17 cellular contexts compared by ENCODE assay signal in the genomic region with DNA sequence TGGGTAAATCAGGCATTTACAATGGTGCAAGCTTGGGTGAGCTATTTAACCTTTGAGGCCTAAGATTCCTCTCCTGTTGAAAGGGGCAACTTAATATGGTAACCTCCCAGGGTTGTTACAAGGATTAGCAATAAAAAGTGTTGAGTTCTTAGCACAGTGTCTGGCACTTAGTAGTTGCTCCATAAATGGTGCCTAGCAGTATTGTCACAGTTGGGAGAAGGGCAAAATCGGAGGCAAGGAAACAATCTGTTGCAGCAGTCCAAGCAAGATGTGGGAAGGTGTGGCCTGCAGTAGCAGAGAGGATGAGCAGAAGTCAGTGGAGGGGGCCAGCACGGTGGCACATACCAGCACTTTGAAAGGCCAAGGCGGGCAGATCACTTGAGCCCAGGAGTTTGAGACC. TPM values are rescaled to one million over a fixed set of nuclear protein-coding genes. Genes with fewer than 3 reads are reported as not detected.
DNase-seq lines count a peak whose midpoint lies in the region; ATAC-seq, FAIRE-seq and TF ChIP-seq lines count a peak whose summit lies in the region.
"Had no signal": no experiment of that assay in that cellular context is flagged by ENCODE, and none has a peak within 500 bp of the region (broad histone marks: within the 10 kb centered on the region; RNA-seq: fewer than 3 reads in every experiment).

No MANE protein-coding gene starts in this region.

- CTCF ChIA-PET in Caco-2 (lab: Charles Lee) = interaction anchor here (1.4 to 2.4 kb wide), 2 partner anchors 18 to 22 kb away, joined by 4 to 6 read pairs; a partner anchor contains a TSS

- BruUV-seq in Caco-2 (replicated peaks; lab: Mats Ljungman, UMichigan) = no TSS peak

- H3K36me3 ChIP-seq in CD4-positive, CD25-positive, alpha-beta regulatory T cell (ENCODE audit: control insufficient read depth, insufficient read depth, low read length) = no peaks in the 10 kb centered on the region
- H3K36me3 ChIP-seq in Caco-2 (ENCODE audit: control insufficient read depth, insufficient read depth, low read length) = no peaks in the 10 kb centered on the region
- H3K36me3 ChIP-seq: tibial nerve had no signal

- no peak for TF ChIP-seq CTCF in Caco-2 (IDR thresholded peaks at IDR 0.05; ENCODE audit: insufficient read depth in 1 of 2, low read depth in 1 of 2, low read length in 1 of 2, severe bottlenecking in 1 of 2, unreplicated experiment in 1 of 2)

- H3K27ac ChIP-seq in CD4-positive, CD25-positive, alpha-beta regulatory T cell (ENCODE audit: insufficient read depth, low read length, poor library complexity, severe bottlenecking) = no peak overlapping the region

- peak overlapping the region; percentile 39 to 86 (median 82) for H3K4me3 Mint-ChIP-seq in CD4-positive, CD25-positive, alpha-beta regulatory T cell
- H3K4me3 Mint-ChIP-seq in Caco-2 (ENCODE audit: unreplicated experiment) = peak overlapping the region; percentile 15
- H3K4me3 Mint-ChIP-seq in memory B cell = peak overlapping the region; percentile 25

- H3K4me1 Mint-ChIP-seq in CD4-positive, CD25-positive, alpha-beta regulatory T cell = peaks cover 0 to 20% (median 11%) of the 10 kb centered on the region in 4 donors
- H3K4me1 Mint-ChIP-seq in Caco-2 (ENCODE audit: low read depth, unreplicated experiment) (peaks cover 7% of the 10 kb centered on the region), memory B cell (peaks cover 8% of the 10 kb centered on the region)

- no peaks in the 10 kb centered on the region for H3K9me3 ChIP-seq in CD4-positive, CD25-positive, alpha-beta regulatory T cell (ENCODE audit: control insufficient read depth in 2 of 2, low read length in 2 of 2)
- no peaks in the 10 kb centered on the region for H3K9me3 ChIP-seq in Caco-2
- H3K9me3 ChIP-seq: tibial nerve had no signal

- H3K27me3 ChIP-seq in CD4-positive, CD25-positive, alpha-beta regulatory T cell (ENCODE audit: control insufficient read depth, insufficient read depth, low read length) = peaks cover 3% of the 10 kb centered on the region
- no peaks in the 10 kb centered on the region for H3K27me3 ChIP-seq in Caco-2 (replicated peaks; ENCODE audit: control insufficient read depth, insufficient read depth, low read length)

- no peak overlapping the region for H3K4me3 ChIP-seq in CD4-positive, CD25-positive, alpha-beta regulatory T cell (ENCODE audit: low read depth, low read length)
- H3K4me3 ChIP-seq in Caco-2 (ENCODE audit: low read depth, low read length) = no peak overlapping the region

- intact Hi-C loops in Caco-2 (cut with micrococcal nuclease; ENCODE audit: unreplicated experiment) = no loop called here

- POLR2A ChIA-PET in Caco-2 (lab: Charles Lee) = no interaction called here

- H3K4me1 ChIP-seq in CD4-positive, CD25-positive, alpha-beta regulatory T cell (ENCODE audit: control insufficient read depth, insufficient read depth, low read length, poor library complexity, severe bottlenecking) = peaks cover 13% of the 10 kb centered on the region
- H3K4me1 ChIP-seq in Caco-2 = 0 out of 2 replicates have a peak, but pooled peaks cover 2% of the 10 kb centered on the region

- H3K27ac Mint-ChIP-seq in CD4-positive, CD25-positive, alpha-beta regulatory T cell = peak overlapping the region in 2 of 3 donors; percentile 4 to 89
- no peak overlapping the region for H3K27ac Mint-ChIP-seq in Caco-2 (ENCODE audit: unreplicated experiment)
- no peak overlapping the region for H3K27ac Mint-ChIP-seq in memory B cell

- no peaks in the 10 kb centered on the region for H3K9me3 Mint-ChIP-seq in CD4-positive, CD25-positive, alpha-beta regulatory T cell
- H3K9me3 Mint-ChIP-seq in Caco-2 (ENCODE audit: unreplicated experiment) (no peaks in the 10 kb centered on the region), memory B cell (no peaks in the 10 kb centered on the region)

- H3K27me3 Mint-ChIP-seq in CD4-positive, CD25-positive, alpha-beta regulatory T cell = peaks cover 10% of the 10 kb centered on the region
- H3K27me3 Mint-ChIP-seq in Caco-2 (ENCODE audit: insufficient read depth, unreplicated experiment) (no peaks in the 10 kb centered on the region), memory B cell (peaks cover 6% of the 10 kb centered on the region)

- no peak for ATAC-seq in CD4-positive, CD25-positive, alpha-beta regulatory T cell (ENCODE audit: low read depth in 2 of 2)
- ATAC-seq in memory B cell (ENCODE audit: low read depth) = no peak

- FAIRE-seq in HTR-8/SVneo (lab: Jason Lieb, UNC) = no peak
- FAIRE-seq: small intestine had no signal

- no peak for DNase-seq in CD4-positive, CD25-positive, alpha-beta regulatory T cell
- DNase-seq in Caco-2 (no peak), memory B cell (ENCODE audit: low spot score in 2 of 2) (no peak), HTR-8/SVneo (ENCODE audit: insufficient read length, low spot score) (no peak), SHP77 (lab: John Stamatoyannopoulos, UW) (no peak)
- no peak for DNase-seq in effector CD8-positive, alpha-beta T cell (lab: John Stamatoyannopoulos, UW)
- DNase-seq: IMR-90, NCI-H2029 treated with DMSO at 0.1 percent for 48 hours, NCI-H524 treated with DMSO at 0.1 percent for 48 hours, posterior cingulate gyrus, Right ventricle myocardium superior, small intestine, T1000 had no signal

- H3K36me3 Mint-ChIP-seq in CD4-positive, CD25-positive, alpha-beta regulatory T cell = no peaks in the 10 kb centered on the region
- H3K36me3 Mint-ChIP-seq in Caco-2 (ENCODE audit: insufficient read depth, unreplicated experiment) (no peaks in the 10 kb centered on the region), memory B cell (no peaks in the 10 kb centered on the region)

RNA-seq across cellular contexts. Expression of a gene that starts 7.3 kb away (rescaled TPM):
- not detected for total RNA-seq in CD4-positive, CD25-positive, alpha-beta regulatory T cell
- polyA plus RNA-seq in CD4-positive, CD25-positive, alpha-beta regulatory T cell = under 1 TPM in 1 of 4 donors, not detected in 3; 0.07 TPM
- total RNA-seq in Caco-2 (2022) = not detected in 2 replicates
- total RNA-seq: chondrocyte, fibroblast of villous mesenchyme, IMR-90, mononuclear cell, Right ventricle myocardium superior had no signal
- polyA plus RNA-seq: IMR-90, small intestine had no signal

RNA-seq across cellular contexts. Expression of a gene that starts 22.0 kb away (rescaled TPM):
- total RNA-seq in CD4-positive, CD25-positive, alpha-beta regulatory T cell = 36.8 TPM
- polyA plus RNA-seq in CD4-positive, CD25-positive, alpha-beta regulatory T cell = 10 to 100 TPM; 34.0 to 45.9 (median 37.8) TPM
- 63.8 and 67.2 TPM in 2 replicates for total RNA-seq in Caco-2 (2022)

RNA-seq across cellular contexts. Expression of a gene that starts 36.5 kb away (rescaled TPM):
- total RNA-seq in CD4-positive, CD25-positive, alpha-beta regulatory T cell = 79.0 TPM
- 1 to 10 TPM; 8.1 to 9.3 (median 8.2) TPM for polyA plus RNA-seq in CD4-positive, CD25-positive, alpha-beta regulatory T cell
- total RNA-seq in Caco-2 (2022) = 78.1 and 83.3 TPM in 2 replicates

RNA-seq across cellular contexts. Expression of a gene that starts 44.0 kb away (rescaled TPM):
- 33.9 TPM for total RNA-seq in CD4-positive, CD25-positive, alpha-beta regulatory T cell
- polyA plus RNA-seq in CD4-positive, CD25-positive, alpha-beta regulatory T cell = 10 to 100 TPM; 85.0 to 98.1 (median 94.4) TPM
- 56.3 and 59.8 TPM in 2 replicates for total RNA-seq in Caco-2 (2022)

RNA-seq across cellular contexts. Expression of a gene that starts 48.1 kb away (rescaled TPM):
- total RNA-seq in CD4-positive, CD25-positive, alpha-beta regulatory T cell = 506 TPM
- polyA plus RNA-seq in CD4-positive, CD25-positive, alpha-beta regulatory T cell = 1,000 to 10,000 TPM; 1,352 to 1,800 (median 1,601) TPM
- total RNA-seq in Caco-2 (2022) = 251 and 264 TPM in 2 replicates

Comparison
In these comparisons a context has a peak if more than half of its experiments do, and no peak if none do; other contexts are left out.
1. H3K27ac Mint-ChIP-seq: peak in CD4-positive, CD25-positive, alpha-beta regulatory T cell (2 of 3); none in Caco-2 (single experiment) and memory B cell (single experiment).
2. H3K4me3 Mint-ChIP-seq: peak in every context shown above with its lines; median percentile 82 in CD4-positive, CD25-positive, alpha-beta regulatory T cell; 25 in memory B cell; 15 in Caco-2.